Comparison of ENCODE assay signal across 29 cellular contexts in the genomic region with DNA sequence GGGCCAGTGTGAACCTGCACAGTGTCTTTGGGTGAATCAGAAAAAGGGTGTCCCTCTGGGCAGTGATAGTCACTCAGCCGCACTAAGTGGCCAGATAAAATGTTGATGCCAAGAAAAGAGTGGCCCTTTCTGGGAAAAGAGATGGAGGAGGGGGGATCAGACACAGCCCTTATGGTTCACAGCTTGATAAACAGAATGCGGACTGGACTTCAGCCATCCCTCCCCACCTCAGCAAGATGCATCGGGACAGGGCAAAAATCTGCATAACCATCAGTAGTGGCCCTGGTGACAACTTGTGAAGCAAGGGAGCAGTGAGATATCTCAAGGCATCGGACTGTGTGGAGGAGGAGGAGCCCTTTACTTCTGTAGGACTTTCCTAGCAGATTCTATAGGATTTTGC.
"Had no signal": no experiment of that assay in that cellular context is flagged by ENCODE, and none has a peak within 500 bp of the region (broad histone marks: within the 10 kb centered on the region; RNA-seq: fewer than 3 reads in every experiment).

No MANE protein-coding gene starts in this region.

- H3K4me1 Mint-ChIP-seq: activated CD4-positive, alpha-beta T cell treated with anti-CD3 and anti-CD28 coated beads, Interleukin-2, amount 10 ng/mL, durations not matched to agents 7 days and 5 days had no signal

- DNase-seq: activated CD4-positive, alpha-beta memory T cell treated with anti-CD3 and anti-CD28 coated beads for 36 hours; activated CD4-positive, alpha-beta T cell treated with anti-CD3 and anti-CD28 coated beads, Interleukin-2, amount 10 ng/mL, durations not matched to agents 7 days and 5 days; activated CD8-positive, alpha-beta memory T cell treated with anti-CD3 and anti-CD28 coated beads, Interleukin-2, amount 50 U/mL, for 4 hours; activated gamma-delta T cell treated with Interleukin-2 at 50 U/mL for 16 hours; activated naive CD4-positive, alpha-beta T cell treated with anti-CD3 and anti-CD28 coated beads for 36 hours; activated T-cell treated with anti-CD3 and anti-CD28 coated beads for 4 hours; activated T-cell treated with anti-CD3 and anti-CD28 coated beads, Interleukin-2, amount 50 U/mL, for 4 hours; adrenal gland; anterior cingulate cortex; MM.1S; MV-4-11; NCI-H1092; NCI-H1436 treated with DMSO at 0.1 percent for 48 hours; NCI-H1694 treated with DMSO at 0.1 percent for 48 hours; NCI-H2029 treated with DMSO at 0.1 percent for 48 hours; NCI-H2107; NCI-H2171; NCI-H510A; NCI-H526; NCI-H748 treated with DMSO at 0.1 percent for 48 hours; NK-92 treated with Interleukin-12 subunit alpha and Interleukin-12 subunit beta, amount 100 ng/mL, for 24 hours; PC-9; Right ventricle myocardium superior; SJCRH30; T1000 had no signal

- ATAC-seq: activated naive CD4-positive, alpha-beta T cell treated with anti-CD3 and anti-CD28 coated beads, Interleukin-2, amount 50 U/mL, for 72 hours; activated T-cell treated with anti-CD3 and anti-CD28 coated beads, Interleukin-2, amount 50 U/mL, for 4 hours had no signal

- H3K27me3 Mint-ChIP-seq: brain had no signal

- H3K4me2 ChIP-seq: PC-9 had no signal

- H3K36me3 ChIP-seq: adrenal gland, SJCRH30 had no signal

- H3K9me3 Mint-ChIP-seq: activated CD4-positive, alpha-beta memory T cell treated with anti-CD3 and anti-CD28 coated beads for 36 hours; activated CD4-positive, alpha-beta T cell treated with anti-CD3 and anti-CD28 coated beads, Interleukin-2, amount 10 ng/mL, durations not matched to agents 7 days and 5 days; activated naive CD4-positive, alpha-beta T cell treated with anti-CD3 and anti-CD28 coated beads for 36 hours; activated naive CD4-positive, alpha-beta T cell treated with anti-CD3 and anti-CD28 coated beads, Interleukin-2, amount 50 U/mL, for 72 hours; activated T-cell treated with anti-CD3 and anti-CD28 coated beads, Interleukin-2, amount 50 U/mL, for 4 hours; activated T-helper 1 cell treated with anti-CD3 and anti-CD28 coated beads, Interleukin-12 subunit alpha, Interleukin-12 subunit beta, Interleukin-2, Interleukin-4 antibody, amounts not matched to agents 30 ng/mL and 10 ng/mL and 1 ng/mL, durations not matched to agents 14 hours and 24 hours and 36 hours; brain had no signal

- H3K27me3 ChIP-seq: adrenal gland, SJCRH30 had no signal

- H3K4me1 ChIP-seq: adrenal gland, SJCRH30 had no signal

- H3K9me3 ChIP-seq: adrenal gland, SJCRH30 had no signal

- H3K4me3 ChIP-seq: adrenal gland, PC-9, SJCRH30, SK-N-MC had no signal

- H3K27ac ChIP-seq: adrenal gland, PC-9, SJCRH30, SK-N-MC had no signal

- H3K27ac Mint-ChIP-seq: activated CD4-positive, alpha-beta memory T cell treated with anti-CD3 and anti-CD28 coated beads for 36 hours; activated CD4-positive, alpha-beta T cell treated with anti-CD3 and anti-CD28 coated beads, Interleukin-2, amount 10 ng/mL, durations not matched to agents 7 days and 5 days; activated naive CD4-positive, alpha-beta T cell treated with anti-CD3 and anti-CD28 coated beads for 36 hours; activated naive CD4-positive, alpha-beta T cell treated with anti-CD3 and anti-CD28 coated beads, Interleukin-2, amount 50 U/mL, for 72 hours; activated T-helper 1 cell treated with anti-CD3 and anti-CD28 coated beads, Interleukin-12 subunit alpha, Interleukin-12 subunit beta, Interleukin-2, Interleukin-4 antibody, amounts not matched to agents 30 ng/mL and 10 ng/mL and 1 ng/mL, durations not matched to agents 14 hours and 24 hours and 36 hours had no signal

- H3K36me3 Mint-ChIP-seq: activated CD4-positive, alpha-beta memory T cell treated with anti-CD3 and anti-CD28 coated beads for 36 hours; activated naive CD4-positive, alpha-beta T cell treated with anti-CD3 and anti-CD28 coated beads, Interleukin-2, amount 50 U/mL, for 72 hours; brain had no signal

- H2AFZ ChIP-seq: PC-9 had no signal

- H3K4me3 Mint-ChIP-seq: activated CD4-positive, alpha-beta memory T cell treated with anti-CD3 and anti-CD28 coated beads for 36 hours; activated CD4-positive, alpha-beta T cell treated with anti-CD3 and anti-CD28 coated beads, Interleukin-2, amount 10 ng/mL, durations not matched to agents 7 days and 5 days; activated naive CD4-positive, alpha-beta T cell treated with anti-CD3 and anti-CD28 coated beads for 36 hours; activated T-cell treated with anti-CD3 and anti-CD28 coated beads, Interleukin-2, amount 50 U/mL, for 4 hours; activated T-helper 1 cell treated with anti-CD3 and anti-CD28 coated beads, Interleukin-12 subunit alpha, Interleukin-12 subunit beta, Interleukin-2, Interleukin-4 antibody, amounts not matched to agents 30 ng/mL and 10 ng/mL and 1 ng/mL, durations not matched to agents 14 hours and 24 hours and 36 hours; brain had no signal
